ENCODE assay signal across 7 cellular contexts in genomic region chr6:98769546-98769945, GRCh38.
DNase-seq lines count a peak whose midpoint lies in the region; TF ChIP-seq lines count a peak whose summit lies in the region.

No MANE protein-coding gene starts in this region.

- no peak overlapping the region for H3K27ac ChIP-seq in OCI-LY7 (ENCODE audit: low read depth, low read length, poor library complexity, severe bottlenecking)
- no peak overlapping the region for H3K27ac ChIP-seq in stomach

- BruUV-seq in OCI-LY7 (replicated peaks; lab: Mats Ljungman, UMichigan): no TSS peak

- H3K4me3 ChIP-seq in H7 (ENCODE audit: insufficient read depth, low read depth, low read length): no peak overlapping the region
- H3K4me3 ChIP-seq in OCI-LY7 (ENCODE audit: low read depth, low read length, poor library complexity, severe bottlenecking): no peak overlapping the region
- H3K4me3 ChIP-seq in stomach: no peak overlapping the region

- POLR2A ChIA-PET in OCI-LY7 (lab: Charles Lee): interaction anchor here (1.0 kb wide), 1 partner anchor 10 kb away, joined by 3 read pairs; no protein-coding TSS in a partner anchor

- H4K20me1 ChIP-seq in OCI-LY7 (ENCODE audit: insufficient read depth, low read length): no peaks in the 10 kb centered on the region

- CTCF ChIA-PET in OCI-LY7 (lab: Charles Lee; ENCODE audit: unreplicated experiment): no interaction called here

- H2AFZ ChIP-seq in OCI-LY7 (ENCODE audit: low read length): no peak overlapping the region

- DNase-seq in GM04504 (ENCODE audit: low read depth) (peak; percentile 4), H7 (peak; percentile 21), OCI-LY7 (ENCODE audit: low spot score) (peak; percentile 27), inferior parietal cortex (ENCODE audit: extremely low spot score) (peak; percentile 25), stomach (no peak), putamen (ENCODE audit: low spot score) (no peak), NK-92 (lab: John Stamatoyannopoulos, UW; ENCODE audit: unreplicated experiment) (no peak)

- H3K4me1 ChIP-seq in OCI-LY7 (ENCODE audit: insufficient read depth, low read length, poor library complexity, severe bottlenecking) (no peaks in the 10 kb centered on the region), stomach (no peaks in the 10 kb centered on the region)

- intact Hi-C loops in OCI-LY7 (cut with micrococcal nuclease; ENCODE audit: unreplicated experiment) (no loop called here), stomach (cut with DNase I; ENCODE audit: low total_unique reads) (no loop called here)

- TF ChIP-seq CTCF in OCI-LY7 (conservative IDR thresholded peaks at IDR 0.05; ENCODE audit: low read length): peak; percentile 59
- TF ChIP-seq CTCF in stomach (IDR thresholded peaks at IDR 0.05): no peak

- WGBS in stomach, 5 donors: 86 to 97% (median 90%) methylated on average over 1 of the region's 1 CpG

- H3K9me2 ChIP-seq in OCI-LY7 (ENCODE audit: insufficient read depth, low read length): no peaks in the 10 kb centered on the region

- no peak for TF ChIP-seq POLR2A in stomach (IDR thresholded peaks at IDR 0.05)

- no peaks in the 10 kb centered on the region for H3K79me2 ChIP-seq in OCI-LY7 (ENCODE audit: insufficient read depth, low read depth, low read length)

- H3K36me3 ChIP-seq in H7 (replicated peaks; ENCODE audit: control insufficient read depth, insufficient read depth, low read length) (no peaks in the 10 kb centered on the region), OCI-LY7 (ENCODE audit: insufficient read depth, low read length) (no peaks in the 10 kb centered on the region), stomach (no peaks in the 10 kb centered on the region)

- H3K27me3 ChIP-seq in H7 (ENCODE audit: control insufficient read depth, insufficient read depth, low read length) (no peaks in the 10 kb centered on the region), stomach (no peaks in the 10 kb centered on the region)

- H3K4me2 ChIP-seq in OCI-LY7 (ENCODE audit: low read length): no peak overlapping the region

- H3K9me3 ChIP-seq in OCI-LY7 (ENCODE audit: low read length) (no peaks in the 10 kb centered on the region), stomach (no peaks in the 10 kb centered on the region)

- TF ChIP-seq EP300 in stomach (IDR thresholded peaks at IDR 0.05): no peak

Comparison
In these comparisons a context has a peak if more than half of its experiments do, and no peak if none do; other contexts are left out.
1. DNase-seq: peak in GM04504 (single experiment), H7 (single experiment), OCI-LY7 (single experiment) and inferior parietal cortex (single experiment); none in stomach (single experiment), putamen (single experiment) and NK-92 (single experiment).